Comparison of ENCODE assay signal across 17 cellular contexts in the genomic region with DNA sequence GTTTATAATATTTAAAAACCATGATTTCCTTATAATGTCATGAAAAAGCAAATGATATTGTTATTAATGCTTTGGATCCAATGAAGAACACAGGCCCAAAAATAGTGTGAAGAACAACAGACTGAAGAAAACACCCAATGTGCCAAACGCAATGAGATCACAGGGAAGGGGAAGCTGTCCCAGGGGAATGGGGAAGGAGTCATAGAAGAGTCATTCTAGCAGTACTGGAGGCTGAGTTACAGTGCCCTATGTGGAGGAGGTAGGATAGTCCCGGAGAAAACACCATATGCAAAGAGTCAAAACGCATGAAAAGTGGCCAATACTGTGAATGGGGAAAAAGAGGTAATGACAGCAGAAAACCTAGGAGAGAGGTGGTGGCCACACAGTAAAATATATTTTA. TPM values are rescaled to one million over a fixed set of nuclear protein-coding genes. Genes with fewer than 3 reads are reported as not detected.
DNase-seq lines count a peak whose midpoint lies in the region; ATAC-seq and TF ChIP-seq lines count a peak whose summit lies in the region.
"Had no signal": no experiment of that assay in that cellular context is flagged by ENCODE, and none has a peak within 500 bp of the region (broad histone marks: within the 10 kb centered on the region; RNA-seq: fewer than 3 reads in every experiment).

No MANE protein-coding gene starts in this region.

- no peak for TF ChIP-seq POLR2A in heart left ventricle (IDR thresholded peaks at IDR 0.05)

- peaks cover 0 to 2% (median 0%) of the 10 kb centered on the region in 12 donors for H3K4me1 ChIP-seq in heart left ventricle
- H3K4me1 ChIP-seq in thoracic aorta (ENCODE audit: control insufficient read depth in 1 of 2, low read depth in 2 of 2), result peaks cover 8 to 42% of the 10 kb centered on the region in 2 donors
- no peaks in the 10 kb centered on the region for H3K4me1 ChIP-seq in foreskin keratinocyte
- H3K4me1 ChIP-seq: BLaER1 treated with 17β-estradiol and CSF1 and Interleukin-3, amounts not matched to agents 10 nM and 100 nM had no signal

- ATAC-seq in heart left ventricle (peak in 3 of 4 donors; percentile 59 to 89 (median 63)), thoracic aorta (ENCODE audit: insufficient number of reproducible peaks, low FRiP score, low read depth) (peak; percentile 98), foreskin keratinocyte (no peak)

- DNase-seq in NCI-H82 (lab: John Stamatoyannopoulos, UW) (peak; percentile 59), NCI-H82 treated with DMSO at 0.1 percent for 48 hours (lab: John Stamatoyannopoulos, UW; ENCODE audit: unreplicated experiment) (no peak), SK-MEL-5 (ENCODE audit: low read depth, low spot score) (peak; percentile 13), heart left ventricle (peak in 1 of 5 donors; percentile 16), thoracic aorta (ENCODE audit: low spot score) (peak; percentile 40), CD1c-positive myeloid dendritic cell (ENCODE audit: extremely low spot score) (no peak), NCI-H128 (lab: John Stamatoyannopoulos, UW; ENCODE audit: unreplicated experiment) (no peak), foreskin keratinocyte (no peak)
- DNase-seq: 8988T; activated gamma-delta T cell treated with Interleukin-2 at 50 U/mL for 16 hours; amniotic stem cell; GOT3; kidney; NCI-H1436 treated with DMSO at 0.1 percent for 48 hours; NCI-H446; stimulated activated CD4-positive, alpha-beta T cell treated with anti-CD3 and anti-CD28 coated beads, Interleukin-4, amount 100 ng/mL, for 24 hours had no signal

- H3K9me3 ChIP-seq in heart left ventricle (no peaks in the 10 kb centered on the region), thoracic aorta (no peaks in the 10 kb centered on the region)
- H3K9me3 ChIP-seq: BLaER1 treated with 17β-estradiol and CSF1 and Interleukin-3, amounts not matched to agents 10 nM and 100 nM had no signal

- H3K27ac ChIP-seq in heart left ventricle (no peak overlapping the region), thoracic aorta (no peak overlapping the region), foreskin keratinocyte (no peak overlapping the region)
- H3K27ac ChIP-seq: BLaER1 treated with 17β-estradiol and CSF1 and Interleukin-3, amounts not matched to agents 10 nM and 100 nM had no signal

- H3K27me3 ChIP-seq in heart left ventricle (no peaks in the 10 kb centered on the region), thoracic aorta (replicated peaks; ENCODE audit: insufficient read depth) (no peaks in the 10 kb centered on the region), foreskin keratinocyte (no peaks in the 10 kb centered on the region)
- H3K27me3 ChIP-seq: BLaER1 treated with 17β-estradiol and CSF1 and Interleukin-3, amounts not matched to agents 10 nM and 100 nM had no signal

- intact Hi-C loops in heart left ventricle (cut with DNase I), result no loop called here

- no peak overlapping the region for H3K4me3 ChIP-seq in heart left ventricle
- H3K4me3 ChIP-seq in thoracic aorta, result peak overlapping the region; percentile 17
- H3K4me3 ChIP-seq: BLaER1 treated with 17β-estradiol and CSF1 and Interleukin-3, amounts not matched to agents 10 nM and 100 nM had no signal

- H3K36me3 ChIP-seq in heart left ventricle (no peaks in the 10 kb centered on the region), thoracic aorta (no peaks in the 10 kb centered on the region)
- H3K36me3 ChIP-seq: BLaER1 treated with 17β-estradiol and CSF1 and Interleukin-3, amounts not matched to agents 10 nM and 100 nM had no signal

- in situ Hi-C loops in SK-MEL-5 (cut with HindIII; ENCODE audit: low pct_unique_long_range_greater_than_20kb, low sequenced_read_pairs), result no loop called here

- WGBS in heart left ventricle, 4 donors, result 59 to 70% (median 62%) methylated on average over 3 of the region's 3 CpGs

- no peak for TF ChIP-seq CTCF in heart left ventricle (IDR thresholded peaks at IDR 0.05)
- no peak for TF ChIP-seq CTCF in thoracic aorta (IDR thresholded peaks at IDR 0.05)
- TF ChIP-seq CTCF in foreskin keratinocyte (conservative IDR thresholded peaks at IDR 0.05), result no peak

RNA-seq across cellular contexts. Expression of a gene that starts 50.9 kb away (rescaled TPM):
- total RNA-seq in SK-MEL-5 (2014; rRNA removed; shearing (Covaris generic)), result 2.1 and 3.4 TPM in 2 replicates
- polyA plus RNA-seq in SK-MEL-5 (2015; cell fraction: cytosol; rRNA removed), result 0.68 and 0.85 TPM in 2 replicates
- polyA plus RNA-seq in SK-MEL-5 (2015; cell fraction: nucleus; rRNA removed), result 9.6 and 15.2 TPM in 2 replicates
- total RNA-seq in heart left ventricle (1 to 10 TPM; 2.0 to 8.2 (median 5.3) TPM), thoracic aorta (10 to 100 TPM; 13.3 to 21.2 TPM), foreskin keratinocyte (1.1 and 1.3 TPM in 2 replicates)
- polyA plus RNA-seq in heart left ventricle (1 to 10 TPM; 3.2 to 4.4 TPM), foreskin keratinocyte (0.73 and 1.4 TPM in 2 replicates)

Comparison
In these comparisons a context has a peak if more than half of its experiments do, and no peak if none do; other contexts are left out.
1. DNase-seq: peak in NCI-H82 (single experiment), SK-MEL-5 (single experiment) and thoracic aorta (single experiment); none in NCI-H82 treated with DMSO at 0.1 percent for 48 hours (single experiment), CD1c-positive myeloid dendritic cell (single experiment), NCI-H128 (single experiment) and foreskin keratinocyte (0 of 2).